1 cellular context compared by ENCODE assay signal in genomic region chr16:3348547-3349167, GRCh38.
TF ChIP-seq lines count a peak whose summit lies in the region.

No MANE protein-coding gene starts in this region.

TF ChIP-seq in K562, 482 proteins besides CTCF, POLR2A, EP300 and RAD21 (continued from another document and continues in another):
- TF ChIP-seq ATF6 (CRISPR knock-in tag; IDR thresholded peaks at IDR 0.05), result no peak
- no peak for TF ChIP-seq ZNF217 (CRISPR knock-in tag; IDR thresholded peaks at IDR 0.05)
- no peak for TF ChIP-seq KAT8 (IDR thresholded peaks at IDR 0.05; ENCODE audit: low read depth)
- no peak for TF ChIP-seq ZNF174 (CRISPR knock-in tag; IDR thresholded peaks at IDR 0.05)
- no peak for TF ChIP-seq ZNF143 (CRISPR knock-in tag; IDR thresholded peaks at IDR 0.05)
- no peak for TF ChIP-seq ELF2 (CRISPR knock-in tag; IDR thresholded peaks at IDR 0.05)
- TF ChIP-seq SP1 (CRISPR knock-in tag; IDR thresholded peaks at IDR 0.05), result 0 out of 2 replicates have a peak, but pooled peaks have one; percentile 43
- TF ChIP-seq RERE (CRISPR knock-in tag; IDR thresholded peaks at IDR 0.05; ENCODE audit: borderline replicate concordance), result no peak
- TF ChIP-seq GABPB1 (CRISPR knock-in tag; IDR thresholded peaks at IDR 0.05), result 0 out of 2 replicates have a peak, but pooled peaks have one; percentile 23
- no peak for TF ChIP-seq BCL6 (CRISPR knock-in tag; IDR thresholded peaks at IDR 0.05)
- no peak for TF ChIP-seq POLR2H (tag; IDR thresholded peaks at IDR 0.05; ENCODE audit: low read depth)
- TF ChIP-seq ZFP30 (CRISPR knock-in tag; IDR thresholded peaks at IDR 0.05; ENCODE audit: borderline replicate concordance), result no peak
- no peak for TF ChIP-seq NCOA4 (IDR thresholded peaks at IDR 0.05; ENCODE audit: partially characterized antibody)
- TF ChIP-seq NKRF (IDR thresholded peaks at IDR 0.05; ENCODE audit: borderline replicate concordance), result no peak
- TF ChIP-seq ZNF23 (CRISPR knock-in tag; IDR thresholded peaks at IDR 0.05), result no peak
- TF ChIP-seq RFX1 (IDR thresholded peaks at IDR 0.05), result no peak
- no peak for TF ChIP-seq ADNP (tag; IDR thresholded peaks at IDR 0.05)
- no peak for TF ChIP-seq NR2C2 (CRISPR knock-in tag; IDR thresholded peaks at IDR 0.05)
- peak; percentile 48; the same call in 1 of the 2 replicates for TF ChIP-seq NR2C2 (tag; IDR thresholded peaks at IDR 0.05)
- TF ChIP-seq ZNF699 (CRISPR knock-in tag; IDR thresholded peaks at IDR 0.05; ENCODE audit: insufficient replicate concordance), result no peak
- TF ChIP-seq TAF1 (IDR thresholded peaks at IDR 0.05; ENCODE audit: control insufficient read depth, extremely low read depth, insufficient read depth, low read length, severe bottlenecking), result no peak
- no peak for TF ChIP-seq ZNF408 (CRISPR knock-in tag; IDR thresholded peaks at IDR 0.05; ENCODE audit: low read depth)
- no peak for TF ChIP-seq RFX7 (CRISPR knock-in tag; IDR thresholded peaks at IDR 0.05)
- no peak; the same call in 1 of the 2 replicates for TF ChIP-seq CREB1 (IDR thresholded peaks at IDR 0.05)
- 0 out of 2 replicates have a peak, but pooled peaks have one; percentile 13 for TF ChIP-seq CREB1 (CRISPR knock-in tag; IDR thresholded peaks at IDR 0.05)
- peak; percentile 98 for TF ChIP-seq BCOR (IDR thresholded peaks at IDR 0.05)
- no peak for TF ChIP-seq HNRNPLL (IDR thresholded peaks at IDR 0.05; ENCODE audit: low read depth, low read length, poor library complexity, severe bottlenecking)
- TF ChIP-seq MXI1 (IDR thresholded peaks at IDR 0.05; ENCODE audit: low read depth, low read length), result no peak
- no peak; the same call in 1 of the 2 replicates for TF ChIP-seq MYBL2 (IDR thresholded peaks at IDR 0.05; ENCODE audit: low read depth)
- TF ChIP-seq MYBL2 (CRISPR knock-in tag; IDR thresholded peaks at IDR 0.05; ENCODE audit: borderline replicate concordance), result no peak
- TF ChIP-seq MITF (IDR thresholded peaks at IDR 0.05), result peak; percentile 91
- TF ChIP-seq YBX1 (IDR thresholded peaks at IDR 0.05), result no peak
- TF ChIP-seq, protein P1, sequence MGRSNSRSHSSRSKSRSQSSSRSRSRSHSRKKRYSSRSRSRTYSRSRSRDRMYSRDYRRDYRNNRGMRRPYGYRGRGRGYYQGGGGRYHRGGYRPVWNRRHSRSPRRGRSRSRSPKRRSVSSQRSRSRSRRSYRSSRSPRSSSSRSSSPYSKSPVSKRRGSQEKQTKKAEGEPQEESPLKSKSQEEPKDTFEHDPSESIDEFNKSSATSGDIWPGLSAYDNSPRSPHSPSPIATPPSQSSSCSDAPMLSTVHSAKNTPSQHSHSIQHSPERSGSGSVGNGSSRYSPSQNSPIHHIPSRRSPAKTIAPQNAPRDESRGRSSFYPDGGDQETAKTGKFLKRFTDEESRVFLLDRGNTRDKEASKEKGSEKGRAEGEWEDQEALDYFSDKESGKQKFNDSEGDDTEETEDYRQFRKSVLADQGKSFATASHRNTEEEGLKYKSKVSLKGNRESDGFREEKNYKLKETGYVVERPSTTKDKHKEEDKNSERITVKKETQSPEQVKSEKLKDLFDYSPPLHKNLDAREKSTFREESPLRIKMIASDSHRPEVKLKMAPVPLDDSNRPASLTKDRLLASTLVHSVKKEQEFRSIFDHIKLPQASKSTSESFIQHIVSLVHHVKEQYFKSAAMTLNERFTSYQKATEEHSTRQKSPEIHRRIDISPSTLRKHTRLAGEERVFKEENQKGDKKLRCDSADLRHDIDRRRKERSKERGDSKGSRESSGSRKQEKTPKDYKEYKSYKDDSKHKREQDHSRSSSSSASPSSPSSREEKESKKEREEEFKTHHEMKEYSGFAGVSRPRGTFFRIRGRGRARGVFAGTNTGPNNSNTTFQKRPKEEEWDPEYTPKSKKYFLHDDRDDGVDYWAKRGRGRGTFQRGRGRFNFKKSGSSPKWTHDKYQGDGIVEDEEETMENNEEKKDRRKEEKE (IDR thresholded peaks at IDR 0.05; ENCODE audit: borderline replicate concordance in 1 of 2, control insufficient read depth in 1 of 2, low read depth in 2 of 2, low read length in 1 of 2), result no peak
- no peak for TF ChIP-seq ZNF277 (CRISPR knock-in tag; IDR thresholded peaks at IDR 0.05; ENCODE audit: borderline replicate concordance)
- TF ChIP-seq RBBP5 (IDR thresholded peaks at IDR 0.05; ENCODE audit: borderline replicate concordance, insufficient read depth, low read length, poor library complexity, severe bottlenecking), result no peak
- TF ChIP-seq, protein P2, sequence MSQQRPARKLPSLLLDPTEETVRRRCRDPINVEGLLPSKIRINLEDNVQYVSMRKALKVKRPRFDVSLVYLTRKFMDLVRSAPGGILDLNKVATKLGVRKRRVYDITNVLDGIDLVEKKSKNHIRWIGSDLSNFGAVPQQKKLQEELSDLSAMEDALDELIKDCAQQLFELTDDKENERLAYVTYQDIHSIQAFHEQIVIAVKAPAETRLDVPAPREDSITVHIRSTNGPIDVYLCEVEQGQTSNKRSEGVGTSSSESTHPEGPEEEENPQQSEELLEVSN (IDR thresholded peaks at IDR 0.05; ENCODE audit: borderline replicate concordance in 1 of 2, extremely low read depth in 1 of 2, insufficient read depth in 1 of 2, insufficient read length in 1 of 2, low read depth in 1 of 2, low read length in 1 of 2, poor library complexity in 1 of 2, severe bottlenecking in 1 of 2), result no peak
- TF ChIP-seq ZNF212 (CRISPR knock-in tag; IDR thresholded peaks at IDR 0.05), result no peak
- no peak for TF ChIP-seq HLTF (IDR thresholded peaks at IDR 0.05)
- TF ChIP-seq, protein P3, sequence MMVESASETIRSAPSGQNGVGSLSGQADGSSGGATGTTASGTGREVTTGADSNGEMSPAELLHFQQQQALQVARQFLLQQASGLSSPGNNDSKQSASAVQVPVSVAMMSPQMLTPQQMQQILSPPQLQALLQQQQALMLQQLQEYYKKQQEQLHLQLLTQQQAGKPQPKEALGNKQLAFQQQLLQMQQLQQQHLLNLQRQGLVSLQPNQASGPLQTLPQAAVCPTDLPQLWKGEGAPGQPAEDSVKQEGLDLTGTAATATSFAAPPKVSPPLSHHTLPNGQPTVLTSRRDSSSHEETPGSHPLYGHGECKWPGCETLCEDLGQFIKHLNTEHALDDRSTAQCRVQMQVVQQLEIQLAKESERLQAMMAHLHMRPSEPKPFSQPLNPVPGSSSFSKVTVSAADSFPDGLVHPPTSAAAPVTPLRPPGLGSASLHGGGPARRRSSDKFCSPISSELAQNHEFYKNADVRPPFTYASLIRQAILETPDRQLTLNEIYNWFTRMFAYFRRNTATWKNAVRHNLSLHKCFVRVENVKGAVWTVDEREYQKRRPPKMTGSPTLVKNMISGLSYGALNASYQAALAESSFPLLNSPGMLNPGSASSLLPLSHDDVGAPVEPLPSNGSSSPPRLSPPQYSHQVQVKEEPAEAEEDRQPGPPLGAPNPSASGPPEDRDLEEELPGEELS (CRISPR knock-in tag; IDR thresholded peaks at IDR 0.05; ENCODE audit: borderline replicate concordance), result no peak
- no peak for TF ChIP-seq CBX5 (IDR thresholded peaks at IDR 0.05; ENCODE audit: borderline replicate concordance, low read depth)
